ENCODE assay signal across 3 cellular contexts in genomic region chr17:8644507-8644902, GRCh38.
TF ChIP-seq lines count a peak whose summit lies in the region.

No MANE protein-coding gene starts in this region.

TF ChIP-seq in HepG2, 621 proteins besides CTCF, POLR2A, EP300 and RAD21:
- TF ChIP-seq ZNF788 (CRISPR knock-in tag; IDR thresholded peaks at IDR 0.05; ENCODE audit: borderline replicate concordance) (no peak), CEBPB (IDR thresholded peaks at IDR 0.05; ENCODE audit: borderline replicate concordance, low read depth, low read length) (peak; percentile 72; the same call in 1 of the 2 replicates), CCAR2 (optimal IDR thresholded peaks at IDR 0.05; ENCODE audit: low read depth, low read length) (no peak), ZMAT3 (CRISPR knock-in tag; conservative IDR thresholded peaks at IDR 0.05) (no peak)

TF ChIP-seq in IMR-90, 13 proteins besides CTCF, POLR2A, EP300 and RAD21:
- TF ChIP-seq RCOR1 (IDR thresholded peaks at IDR 0.05; ENCODE audit: insufficient replicate concordance, low read length) (no peak), FOS (IDR thresholded peaks at IDR 0.05; ENCODE audit: low read depth, low read length) (no peak), CEBPB (IDR thresholded peaks at IDR 0.05; ENCODE audit: low read depth, low read length) (peak; percentile 73), CHD1 (IDR thresholded peaks at IDR 0.05; ENCODE audit: low read depth, low read length) (no peak)

TF ChIP-seq in H1, 55 proteins besides CTCF, POLR2A, EP300 and RAD21:
- no peak for TF ChIP-seq HDAC2 (IDR thresholded peaks at IDR 0.05; ENCODE audit: borderline replicate concordance in 1 of 2, low read depth in 2 of 2, low read length in 2 of 2)
- TF ChIP-seq CEBPB (IDR thresholded peaks at IDR 0.05; ENCODE audit: low read depth, low read length), result peak; percentile 34; the same call in 1 of the 2 replicates
